Comparison of ENCODE assay signal across 15 cellular contexts in genomic region chr10:71693377-71693776, GRCh38. TPM values are rescaled to one million over a fixed set of nuclear protein-coding genes. Genes with fewer than 3 reads are reported as not detected.
DNase-seq lines count a peak whose midpoint lies in the region; ATAC-seq and TF ChIP-seq lines count a peak whose summit lies in the region.
"Had no signal": no experiment of that assay in that cellular context is flagged by ENCODE, and none has a peak within 500 bp of the region (broad histone marks: within the 10 kb centered on the region; RNA-seq: fewer than 3 reads in every experiment).

No MANE protein-coding gene starts in this region.

- H3K79me2 ChIP-seq in PC-9 (ENCODE audit: low read depth) = no peaks in the 10 kb centered on the region

- no peak overlapping the region for H2AFZ ChIP-seq in PC-9

- intact Hi-C loops in heart right ventricle (cut with DNase I) = loop anchor here in 1 of 10 donors (10.0 kb wide), 1 partner anchor 209 kb away; no protein-coding TSS in a partner anchor
- intact Hi-C loops in Right ventricle myocardium superior (cut with DNase I) = no loop called here
- intact Hi-C loops in PC-9 (cut with micrococcal nuclease; ENCODE audit: unreplicated experiment) = loop anchor here (5.0 kb wide), 1 partner anchor 71 kb away; no protein-coding TSS in a partner anchor

- H3K9me3 Mint-ChIP-seq in immature natural killer cell = peaks cover 0 to under 1% (median 0%) of the 10 kb centered on the region in 6 donors
- H3K9me3 Mint-ChIP-seq: activated CD8-positive, alpha-beta T cell treated with anti-CD3 and anti-CD28 coated beads for 36 hours; neural crest cell had no signal

- H3K9me3 ChIP-seq in heart right ventricle = peaks cover 0 to 10% (median 4%) of the 10 kb centered on the region in 11 donors
- H3K9me3 ChIP-seq in PC-9 (ENCODE audit: insufficient read depth, low read depth) = no peaks in the 10 kb centered on the region
- peaks cover 0 to 12% (median 4%) of the 10 kb centered on the region in 5 donors for H3K9me3 ChIP-seq in subcutaneous abdominal adipose tissue (ENCODE audit: control insufficient read depth in 5 of 5, low read length in 5 of 5)

- H3K4me3 ChIP-seq in heart right ventricle = no peak overlapping the region
- no peak overlapping the region for H3K4me3 ChIP-seq in PC-9
- H3K4me3 ChIP-seq in subcutaneous abdominal adipose tissue (ENCODE audit: low read depth in 1 of 5, low read length in 5 of 5) = no peak overlapping the region
- H3K4me3 ChIP-seq in H7 (ENCODE audit: insufficient read depth, low read depth, low read length) = no peak overlapping the region
- H3K4me3 ChIP-seq: tibial artery had no signal

- H3K4me1 Mint-ChIP-seq in immature natural killer cell = peaks cover 43% of the 10 kb centered on the region in 2 donors
- H3K4me1 Mint-ChIP-seq: neural crest cell had no signal

- POLR2A ChIA-PET in PC-9 (lab: Charles Lee; ENCODE audit: unreplicated experiment) = no interaction called here

- H3K27ac ChIP-seq in heart right ventricle (peak overlapping the region in 9 of 10 donors; percentile 64 to 89 (median 82)), PC-9 (no peak overlapping the region), subcutaneous abdominal adipose tissue (ENCODE audit: low read depth, low read length) (peak overlapping the region; percentile 75)
- H3K27ac ChIP-seq: tibial artery had no signal

- peak overlapping the region in 1 of 5 donors; percentile 21 for H3K9ac ChIP-seq in subcutaneous abdominal adipose tissue (ENCODE audit: low read length in 5 of 5)

- ATAC-seq in heart right ventricle (peak in 5 of 8 donors; percentile 31 to 77 (median 73)), Right ventricle myocardium superior (ENCODE audit: poor library complexity) (no peak)
- no peak for ATAC-seq in stimulated activated naive CD8-positive, alpha-beta T cell treated with anti-CD3 and anti-CD28 coated beads, Interleukin-15, Interleukin-2, amounts not matched to agents 100 U/mL and 50 U/mL, for 24 hours
- ATAC-seq: activated CD8-positive, alpha-beta T cell treated with anti-CD3 and anti-CD28 coated beads for 36 hours had no signal

- H4K20me1 ChIP-seq in PC-9 (ENCODE audit: insufficient read depth) = no peaks in the 10 kb centered on the region

- no peaks in the 10 kb centered on the region for H3K27me3 ChIP-seq in heart right ventricle
- no peaks in the 10 kb centered on the region for H3K27me3 ChIP-seq in PC-9 (ENCODE audit: insufficient read depth, low read depth)
- no peaks in the 10 kb centered on the region for H3K27me3 ChIP-seq in subcutaneous abdominal adipose tissue (ENCODE audit: control insufficient read depth in 5 of 5, insufficient read depth in 4 of 5, low read length in 5 of 5)
- no peaks in the 10 kb centered on the region for H3K27me3 ChIP-seq in H7 (ENCODE audit: control insufficient read depth, insufficient read depth, low read length)

- TF ChIP-seq CTCF in heart right ventricle (IDR thresholded peaks at IDR 0.05) = no peak
- TF ChIP-seq CTCF in PC-9 (conservative IDR thresholded peaks at IDR 0.05) = no peak

- H3K4me1 ChIP-seq in heart right ventricle = peaks cover 0 to 54% (median 47%) of the 10 kb centered on the region in 9 donors
- peaks cover 24% of the 10 kb centered on the region for H3K4me1 ChIP-seq in PC-9 (replicated peaks; ENCODE audit: insufficient read depth)
- H3K4me1 ChIP-seq in subcutaneous abdominal adipose tissue (ENCODE audit: control insufficient read depth in 5 of 5, insufficient read depth in 5 of 5, low read length in 5 of 5) = peaks cover 9 to 55% (median 43%) of the 10 kb centered on the region in 5 donors
- H3K4me1 ChIP-seq: tibial artery had no signal

- peak overlapping the region in 4 of 5 donors; percentile 22 to 53 (median 32) for H3K4me3 Mint-ChIP-seq in immature natural killer cell
- H3K4me3 Mint-ChIP-seq: activated CD8-positive, alpha-beta T cell treated with anti-CD3 and anti-CD28 coated beads for 36 hours; endodermal cell; neural crest cell had no signal

- peak overlapping the region; percentile 21 for H3K4me2 ChIP-seq in PC-9

- H3K27me3 Mint-ChIP-seq in immature natural killer cell (ENCODE audit: low read depth in 3 of 3) = peaks cover 2 to 10% (median 6%) of the 10 kb centered on the region in 3 donors
- H3K27me3 Mint-ChIP-seq: activated CD8-positive, alpha-beta T cell treated with anti-CD3 and anti-CD28 coated beads for 36 hours had no signal

- H3K36me3 Mint-ChIP-seq in immature natural killer cell = no peaks in the 10 kb centered on the region

- H3K27ac Mint-ChIP-seq in immature natural killer cell = peak overlapping the region in 3 of 6 donors; percentile 45 to 81 (median 56)
- H3K27ac Mint-ChIP-seq: activated CD8-positive, alpha-beta T cell treated with anti-CD3 and anti-CD28 coated beads for 36 hours; endodermal cell had no signal

- H3K9me2 ChIP-seq in PC-9 (ENCODE audit: insufficient read depth) = no peaks in the 10 kb centered on the region

- BruUV-seq in PC-9 (replicated peaks; lab: Mats Ljungman, UMichigan) = no TSS peak

- CTCF ChIA-PET in PC-9 (lab: Charles Lee) = interaction anchor here (0.8 to 1.1 kb wide), 3 partner anchors 14 to 163 kb away, joined by 3 to 4 read pairs (median 4); no protein-coding TSS in a partner anchor

- DNase-seq in heart right ventricle (no peak), Right ventricle myocardium superior (no peak), PC-9 (no peak), immature natural killer cell (no peak), H7 (no peak), NOMO-1 (lab: John Stamatoyannopoulos, UW; ENCODE audit: unreplicated experiment in 2 of 2) (no peak)
- no peak for DNase-seq in stimulated activated naive CD8-positive, alpha-beta T cell treated with anti-CD3 and anti-CD28 coated beads, Interleukin-15, Interleukin-2, amounts not matched to agents 100 U/mL and 50 U/mL, for 24 hours
- DNase-seq: activated CD8-positive, alpha-beta T cell treated with anti-CD3 and anti-CD28 coated beads for 36 hours; activated gamma-delta T cell; endodermal cell; glutamatergic neuron; stimulated activated CD4-positive, alpha-beta T cell treated with anti-CD3 and anti-CD28 coated beads, Interleukin-12 subunit alpha, Interleukin-12 subunit beta, amount 100 ng/mL, for 4 hours; tibial artery had no signal

- H3F3A ChIP-seq in PC-9 (ENCODE audit: insufficient read depth, low read depth) = no peaks in the 10 kb centered on the region; the same call in 1 of the 2 replicates

- H3K36me3 ChIP-seq in heart right ventricle = peaks cover 0 to 7% (median 0%) of the 10 kb centered on the region in 9 donors
- H3K36me3 ChIP-seq in PC-9 (ENCODE audit: low read depth) = no peaks in the 10 kb centered on the region
- H3K36me3 ChIP-seq in subcutaneous abdominal adipose tissue (ENCODE audit: control insufficient read depth in 5 of 5, insufficient read depth in 5 of 5, low read length in 5 of 5) = no peaks in the 10 kb centered on the region
- no peaks in the 10 kb centered on the region for H3K36me3 ChIP-seq in H7 (replicated peaks; ENCODE audit: control insufficient read depth, insufficient read depth, low read length)
- H3K36me3 ChIP-seq: tibial artery had no signal

- WGBS in heart right ventricle, 2 donors = 56 to 66% methylated on average over 5 of the region's 5 CpGs

RNA-seq across cellular contexts. Expression of gene C10orf105, which starts 26.2 kb away (rescaled TPM):
- total RNA-seq in heart right ventricle = under 1 TPM in 5 of 10 donors, not detected in 5; 0.05 to 0.16 (median 0.07) TPM
- polyA plus RNA-seq in heart right ventricle = under 1 TPM; 0.03 to 0.15 TPM
- 0.05 TPM for total RNA-seq in Right ventricle myocardium superior
- total RNA-seq in PC-9 (2021) = not detected in 2 replicates
- under 1 TPM in 2 of 3 donors, not detected in 1; 0.09 to 0.11 TPM for polyA plus RNA-seq in immature natural killer cell
- 0.17 and 0.18 TPM in 2 replicates for total RNA-seq in H7 (2014; rRNA removed; shearing (Covaris generic))

Comparison
In these comparisons a context has a peak if more than half of its experiments do, and no peak if none do; other contexts are left out.
1. ATAC-seq: peak in heart right ventricle (5 of 8); none in Right ventricle myocardium superior (single experiment) and stimulated activated naive CD8-positive, alpha-beta T cell treated with anti-CD3 and anti-CD28 coated beads, Interleukin-15, Interleukin-2, amounts not matched to agents 100 U/mL and 50 U/mL, for 24 hours (single experiment).